ENCODE assay signal across 22 cellular contexts in the genomic region with DNA sequence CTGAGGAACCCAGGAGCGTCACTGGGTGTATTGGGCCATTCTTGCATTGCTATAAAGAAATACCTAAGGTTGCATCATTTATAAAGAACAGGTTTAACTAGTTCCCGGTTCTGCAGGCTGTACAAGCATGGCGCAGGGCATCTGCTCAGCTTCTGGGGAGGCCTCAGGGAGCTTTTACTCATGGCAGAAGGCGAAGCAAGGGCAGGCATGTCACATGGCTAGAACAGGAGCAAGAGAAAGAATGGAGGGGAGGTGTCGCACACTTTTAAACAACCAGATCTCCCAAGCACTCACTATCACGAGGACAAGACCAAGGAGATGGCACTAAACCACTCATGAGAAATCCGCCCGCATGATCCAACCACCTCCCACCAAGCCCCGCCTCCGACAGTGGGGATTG.
DNase-seq lines count a peak whose midpoint lies in the region; ATAC-seq, FAIRE-seq and TF ChIP-seq lines count a peak whose summit lies in the region.
"Had no signal": no experiment of that assay in that cellular context is flagged by ENCODE, and none has a peak within 500 bp of the region (broad histone marks: within the 10 kb centered on the region; RNA-seq: fewer than 3 reads in every experiment).

No MANE protein-coding gene starts in this region.

- H4K5ac ChIP-seq in IMR-90 (ENCODE audit: low read depth, low read length), result no peak overlapping the region

- no peaks in the 10 kb centered on the region for H3K9me3 ChIP-seq in IMR-90 (ENCODE audit: control insufficient read depth, insufficient read depth, low read length)
- no peaks in the 10 kb centered on the region for H3K9me3 ChIP-seq in endodermal cell (ENCODE audit: control insufficient read depth, low read length)
- no peaks in the 10 kb centered on the region for H3K9me3 ChIP-seq in sigmoid colon
- peaks cover 4% of the 10 kb centered on the region for H3K9me3 ChIP-seq in HepG2 (ENCODE audit: low read length)
- H3K9me3 ChIP-seq: Caco-2 had no signal

- no peak overlapping the region for H2BK20ac ChIP-seq in IMR-90 (ENCODE audit: low read depth, low read length)

- CTCF ChIA-PET in IMR-90 (lab: Yijun Ruan, JAX), result no interaction called here
- CTCF ChIA-PET in HepG2 (lab: Yijun Ruan, JAX; ENCODE audit: low intra/inter-chr PET ratio, low total read pairs), result no interaction called here

- H3K56ac ChIP-seq in IMR-90 (ENCODE audit: extremely low read depth, insufficient read depth, low read length), result no peak overlapping the region

- peaks cover 12% of the 10 kb centered on the region for H3K9me1 ChIP-seq in IMR-90 (ENCODE audit: insufficient read depth, low read length)

- dilution Hi-C loops in IMR-90 (cut with HindIII; ENCODE audit: low sequenced_read_pairs, unreplicated experiment), result no loop called here

- H3K27me3 ChIP-seq in IMR-90 (ENCODE audit: control insufficient read depth, insufficient read depth, low read length), result no peaks in the 10 kb centered on the region
- H3K27me3 ChIP-seq in endodermal cell (ENCODE audit: control insufficient read depth, insufficient read depth, low read length, poor library complexity, severe bottlenecking), result no peaks in the 10 kb centered on the region
- no peaks in the 10 kb centered on the region for H3K27me3 ChIP-seq in sigmoid colon
- no peaks in the 10 kb centered on the region; a peak in 1 of 5 replicates for H3K27me3 ChIP-seq in HepG2 (ENCODE audit: control insufficient read depth in 1 of 2, insufficient read depth in 2 of 2, low read length in 2 of 2)
- H3K27me3 ChIP-seq: BLaER1 had no signal

- H3K27me3 Mint-ChIP-seq in endodermal cell (ENCODE audit: insufficient read depth), result peaks cover 1% of the 10 kb centered on the region

- POLR2A ChIA-PET in IMR-90 (lab: Charles Lee; ENCODE audit: unreplicated experiment), result no interaction called here
- POLR2A ChIA-PET in HepG2 (lab: Yijun Ruan, JAX), result no interaction called here

- no peak for FAIRE-seq in HepG2 (lab: Jason Lieb, UNC)
- FAIRE-seq: A204.1, G401.6, GM12892, H1 had no signal

- H2AK9ac ChIP-seq in IMR-90 (replicated peaks; ENCODE audit: low read depth, low read length, poor library complexity), result no peak overlapping the region

- no peak overlapping the region for H4K91ac ChIP-seq in IMR-90 (ENCODE audit: insufficient read depth, low read depth, low read length)

- peaks cover 10% of the 10 kb centered on the region for H3K4me1 ChIP-seq in IMR-90 (ENCODE audit: control insufficient read depth, insufficient read depth, low read length)
- no peaks in the 10 kb centered on the region for H3K4me1 ChIP-seq in endodermal cell (ENCODE audit: control insufficient read depth, insufficient read depth, low read length)
- no peaks in the 10 kb centered on the region for H3K4me1 ChIP-seq in sigmoid colon
- H3K4me1 ChIP-seq in HepG2 (ENCODE audit: insufficient read depth, low read length), result peaks cover 21% of the 10 kb centered on the region
- H3K4me1 ChIP-seq: Caco-2 had no signal

- H3K79me2 ChIP-seq in HepG2 (ENCODE audit: insufficient read depth, low read length), result no peaks in the 10 kb centered on the region

- H3K18ac ChIP-seq in IMR-90 (ENCODE audit: low read depth, low read length), result no peak overlapping the region

- H4K8ac ChIP-seq in IMR-90 (ENCODE audit: low read depth in 2 of 2, low read length in 2 of 2), result no peak overlapping the region

- H3K14ac ChIP-seq in IMR-90 (replicated peaks; ENCODE audit: low read depth, low read length), result no peak overlapping the region

- H2AK5ac ChIP-seq in IMR-90 (ENCODE audit: low read depth, low read length), result peak overlapping the region; percentile 10; the same call in 1 of the 2 replicates

- no peaks in the 10 kb centered on the region for H3K36me3 ChIP-seq in IMR-90 (ENCODE audit: control insufficient read depth, insufficient read depth, low read length)
- H3K36me3 ChIP-seq in endodermal cell (ENCODE audit: control insufficient read depth, insufficient read depth, low read length), result no peaks in the 10 kb centered on the region
- H3K36me3 ChIP-seq in sigmoid colon, result no peaks in the 10 kb centered on the region
- no peaks in the 10 kb centered on the region for H3K36me3 ChIP-seq in HepG2 (replicated peaks in 1 of 2; ENCODE audit: control insufficient read depth in 1 of 2, insufficient read depth in 2 of 2, low read length in 2 of 2)
- H3K36me3 ChIP-seq: BLaER1 had no signal

- H2BK15ac ChIP-seq in IMR-90 (ENCODE audit: low read depth, low read length), result no peak overlapping the region

- BruUV-seq in IMR-90 (replicated peaks; lab: Mats Ljungman, UMichigan) (no TSS peak), HepG2 (replicated peaks; lab: Mats Ljungman, UMichigan) (no TSS peak)

- intact Hi-C loops in IMR-90 (cut with micrococcal nuclease), result no loop called here
- intact Hi-C loops in sigmoid colon (cut with DNase I), result no loop called here
- intact Hi-C loops in HepG2 (cut with micrococcal nuclease; ENCODE audit: unreplicated experiment), result no loop called here

- H3K4me1 Mint-ChIP-seq in endodermal cell, result peaks cover 7% of the 10 kb centered on the region
- H3K4me1 Mint-ChIP-seq: B cell had no signal

- H3K4me3 Mint-ChIP-seq in endodermal cell, result no peak overlapping the region
- H3K4me3 Mint-ChIP-seq: B cell; CD4-positive, CD25-positive, alpha-beta regulatory T cell; CD8-positive, alpha-beta T cell had no signal

- no peak for ATAC-seq in IMR-90 (ENCODE audit: low read depth)
- ATAC-seq in omental fat pad (ENCODE audit: low FRiP score), result no peak
- ATAC-seq in HepG2, result no peak
- ATAC-seq: CD8-positive, alpha-beta T cell had no signal

- H2AFZ ChIP-seq in IMR-90 (replicated peaks; ENCODE audit: low read length, poor library complexity), result no peak overlapping the region
- H2AFZ ChIP-seq in HepG2 (ENCODE audit: low read length), result no peak overlapping the region
- H2AFZ ChIP-seq: GM23248 had no signal

- TF ChIP-seq CTCF in IMR-90 (conservative IDR thresholded peaks at IDR 0.05; ENCODE audit: low read depth, low read length) (no peak), endodermal cell (conservative IDR thresholded peaks at IDR 0.05) (no peak), sigmoid colon (IDR thresholded peaks at IDR 0.05) (no peak), omental fat pad (IDR thresholded peaks at IDR 0.05) (no peak), HepG2 (CRISPR knock-in tag; IDR thresholded peaks at IDR 0.05) (no peak)

- H3K9ac ChIP-seq in IMR-90 (ENCODE audit: low read depth, low read length) (no peak overlapping the region), endodermal cell (ENCODE audit: extremely low read depth, low read length, poor library complexity, severe bottlenecking) (no peak overlapping the region), HepG2 (ENCODE audit: insufficient read depth, low read depth, low read length) (no peak overlapping the region)
- H3K9ac ChIP-seq: BLaER1, GM23248 had no signal

- no peak overlapping the region for H2BK5ac ChIP-seq in IMR-90 (ENCODE audit: low read depth, low read length, poor library complexity, severe bottlenecking)

- H3K4me2 ChIP-seq in IMR-90 (ENCODE audit: low read depth, low read length) (no peak overlapping the region), HepG2 (ENCODE audit: low read depth, low read length) (no peak overlapping the region)
- H3K4me2 ChIP-seq: BLaER1 had no signal

- H3K36me3 Mint-ChIP-seq in endodermal cell (ENCODE audit: low read depth), result no peaks in the 10 kb centered on the region
- H3K36me3 Mint-ChIP-seq: CD4-positive, CD25-positive, alpha-beta regulatory T cell; CD8-positive, alpha-beta T cell had no signal

- H3K4me3 ChIP-seq in IMR-90 (ENCODE audit: insufficient read depth, low read depth, low read length) (no peak overlapping the region), endodermal cell (ENCODE audit: low read length) (no peak overlapping the region), sigmoid colon (no peak overlapping the region), HepG2 (replicated peaks in 1 of 3; ENCODE audit: insufficient read depth in 1 of 3, low read depth in 2 of 3, low read length in 3 of 3) (no peak overlapping the region)
- H3K4me3 ChIP-seq: BLaER1, GM23248 had no signal

- H4K20me1 ChIP-seq in IMR-90 (ENCODE audit: insufficient read depth, low read length) (no peaks in the 10 kb centered on the region), HepG2 (ENCODE audit: insufficient read depth, low read length) (no peaks in the 10 kb centered on the region)
- H4K20me1 ChIP-seq: BLaER1 had no signal

- WGBS in IMR-90 (ENCODE audit: extremely low coverage in 2 of 2, insufficient read length in 1 of 2), 2 experiments, result no CpG with 5 or more reads among the region's 10 CpGs
- WGBS in endodermal cell (ENCODE audit: insufficient coverage in 1 of 2, insufficient read length in 1 of 2), 2 experiments, result 97 to 99% methylated on average over 9 of the region's 10 CpGs
- 89 to 96% methylated on average over 10 of the region's 10 CpGs for WGBS in sigmoid colon, 2 donors
- WGBS in HepG2 (ENCODE audit: low lambda C conversion rate), result 83% methylated on average over 10 of the region's 10 CpGs

- H3K9me3 Mint-ChIP-seq in endodermal cell, result no peaks in the 10 kb centered on the region

- H3K79me1 ChIP-seq in IMR-90 (ENCODE audit: low read depth in 1 of 2, low read length in 2 of 2), result no peaks in the 10 kb centered on the region

- TF ChIP-seq EP300 in sigmoid colon (IDR thresholded peaks at IDR 0.05) (no peak), HepG2 (IDR thresholded peaks at IDR 0.05; ENCODE audit: low read depth in 2 of 2, low read length in 2 of 2) (no peak), HepG2 (CRISPR knock-in tag; IDR thresholded peaks at IDR 0.05; ENCODE audit: borderline replicate concordance) (no peak)

- TF ChIP-seq RAD21 in IMR-90 (IDR thresholded peaks at IDR 0.05; ENCODE audit: low read length), result no peak
- TF ChIP-seq RAD21 in HepG2 (CRISPR knock-in tag; IDR thresholded peaks at IDR 0.05), result no peak

- in situ Hi-C loops in IMR-90 (cut with MboI; ENCODE audit: low sequenced_read_pairs) (no loop called here), HepG2 (cut with HindIII; ENCODE audit: extremely low pct_ligation_motif_present, low pct_unique_long_range_greater_than_20kb) (no loop called here)

- H3K27ac Mint-ChIP-seq in endodermal cell, result no peak overlapping the region
- H3K27ac Mint-ChIP-seq: B cell; CD4-positive, CD25-positive, alpha-beta regulatory T cell; CD8-positive, alpha-beta T cell had no signal

- DNase-seq in IMR-90 (no peak), endodermal cell (peak; percentile 22), sigmoid colon (peak; percentile 21), omental fat pad (ENCODE audit: low spot score) (no peak), HepG2 (ENCODE audit: low spot score) (no peak), NCI-H774 (lab: John Stamatoyannopoulos, UW) (no peak)
- DNase-seq: Caco-2; CD4-positive, CD25-positive, alpha-beta regulatory T cell; CD8-positive, alpha-beta T cell; DMS153; DND-41; GM23248; H7; HCEC 1CT had no signal

- no peak for TF ChIP-seq POLR2A in IMR-90 (IDR thresholded peaks at IDR 0.05; ENCODE audit: low read depth, low read length)
- no peak for TF ChIP-seq POLR2A in sigmoid colon (IDR thresholded peaks at IDR 0.05)
- no peak for TF ChIP-seq POLR2A in HepG2 (IDR thresholded peaks at IDR 0.05; ENCODE audit: insufficient read depth in 1 of 2, low read depth in 2 of 2, low read length in 2 of 2)

- no peak overlapping the region for H3K4ac ChIP-seq in IMR-90 (ENCODE audit: low read depth, low read length)

- H3K23ac ChIP-seq in IMR-90 (ENCODE audit: low read depth, low read length), result no peak overlapping the region

- no peak overlapping the region for H2BK120ac ChIP-seq in IMR-90 (ENCODE audit: low read depth, low read length)

- H3K27ac ChIP-seq in IMR-90 (ENCODE audit: insufficient read depth, low read length) (no peak overlapping the region), endodermal cell (ENCODE audit: low read depth, low read length) (no peak overlapping the region), sigmoid colon (no peak overlapping the region), HepG2 (ENCODE audit: extremely low read length, insufficient read depth, low read length) (no peak overlapping the region)
- H3K27ac ChIP-seq: 22Rv1, BLaER1, C4-2B, GM23248 had no signal

Comparison
In these comparisons a context has a peak if more than half of its experiments do, and no peak if none do; other contexts are left out.
1. DNase-seq: peak in endodermal cell (single experiment) and sigmoid colon (single experiment); none in IMR-90 (single experiment), omental fat pad (single experiment), HepG2 (single experiment) and NCI-H774 (single experiment).